ENCODE assay signal across 8 cellular contexts in the genomic region with DNA sequence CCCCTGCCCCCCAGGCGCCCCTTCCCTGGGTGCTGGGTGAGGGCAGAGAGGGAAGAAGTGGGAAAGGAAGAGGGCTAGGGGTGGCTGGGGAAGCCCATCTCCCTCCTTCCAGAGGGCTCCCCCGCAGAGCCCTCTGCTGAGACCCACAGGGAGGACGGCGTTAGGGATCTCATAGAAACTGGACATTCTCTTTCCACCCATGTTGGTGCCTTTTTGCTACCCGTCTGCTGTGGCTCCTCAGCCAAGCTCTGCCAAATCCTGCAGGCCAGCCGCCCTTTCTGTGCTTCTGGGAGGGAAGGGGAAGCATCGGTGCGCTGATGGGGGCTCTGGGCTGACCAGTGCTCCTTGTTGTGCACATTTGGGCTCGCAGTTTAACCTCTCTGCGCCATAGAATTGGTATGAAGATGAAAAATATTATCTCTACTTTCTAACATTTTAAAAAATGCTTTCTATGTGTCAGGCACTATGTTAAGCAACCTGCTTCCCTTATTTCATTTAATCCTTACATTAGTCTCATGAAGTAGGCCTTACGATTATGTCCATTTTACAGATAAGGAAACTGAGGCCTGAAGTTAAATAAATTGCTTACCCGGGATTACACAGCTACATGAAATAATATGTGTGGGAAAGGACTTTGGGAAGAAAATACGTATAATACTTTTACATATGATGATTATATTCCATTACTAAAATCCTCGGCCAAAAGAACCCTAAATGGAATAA. TPM values are rescaled to one million over a fixed set of nuclear protein-coding genes. Genes with fewer than 3 reads are reported as not detected.
DNase-seq lines count a peak whose midpoint lies in the region; ATAC-seq and TF ChIP-seq lines count a peak whose summit lies in the region.

No MANE protein-coding gene starts in this region.

- TF ChIP-seq POLR2A in IMR-90 (IDR thresholded peaks at IDR 0.05; ENCODE audit: low read depth, low read length), result no peak

- in situ Hi-C loops in IMR-90 (cut with MboI; ENCODE audit: low sequenced_read_pairs), result no loop called here

- intact Hi-C loops in IMR-90 (cut with micrococcal nuclease), result loop anchor here (5.0 to 10.0 kb wide), 2 partner anchors 227 to 739 kb away; no protein-coding TSS in a partner anchor

- peak overlapping the region; percentile 70; the same call in 1 of the 2 replicates for H3K23ac ChIP-seq in IMR-90 (ENCODE audit: low read depth, low read length)

- peaks cover 10% of the 10 kb centered on the region; the same call in 1 of the 2 replicates for H3K9me1 ChIP-seq in IMR-90 (ENCODE audit: insufficient read depth, low read length)

- H3K4me1 ChIP-seq in ACC112 (ENCODE audit: control insufficient read depth, insufficient read depth, low read length, unreplicated experiment), result peaks cover 40% of the 10 kb centered on the region
- H3K4me1 ChIP-seq in IMR-90 (ENCODE audit: control insufficient read depth, insufficient read depth, low read length), result peaks cover 27% of the 10 kb centered on the region
- peaks cover 64% of the 10 kb centered on the region for H3K4me1 ChIP-seq in mononuclear cell (ENCODE audit: insufficient read depth, low read length)

- 0 out of 2 replicates have a peak overlapping the region, but pooled peaks have one; percentile 15 for H3K14ac ChIP-seq in IMR-90 (replicated peaks; ENCODE audit: low read depth, low read length)

- H3K9me3 ChIP-seq in IMR-90 (ENCODE audit: control insufficient read depth, insufficient read depth, low read length) (no peaks in the 10 kb centered on the region), mononuclear cell (ENCODE audit: low read depth, low read length) (no peaks in the 10 kb centered on the region)

- ATAC-seq in IMR-90 (ENCODE audit: low read depth) (peak; percentile 3; the same call in 1 of the 2 replicates), GM21576 (IDR thresholded peaks at IDR 0.05; ENCODE audit: unreplicated experiment) (no peak), HG02840 (IDR thresholded peaks at IDR 0.05; ENCODE audit: low FRiP score, unreplicated experiment) (no peak)

- H3K56ac ChIP-seq in IMR-90 (ENCODE audit: extremely low read depth, insufficient read depth, low read length), result no peak overlapping the region

- no peak overlapping the region for H3K18ac ChIP-seq in IMR-90 (ENCODE audit: low read depth, low read length)

- no peaks in the 10 kb centered on the region for H4K20me1 ChIP-seq in IMR-90 (ENCODE audit: insufficient read depth, low read length)

- H2AK5ac ChIP-seq in IMR-90 (ENCODE audit: low read depth, low read length), result peak overlapping the region; percentile 40

- TF ChIP-seq RAD21 in IMR-90 (IDR thresholded peaks at IDR 0.05; ENCODE audit: low read length), result no peak

- H3K36me3 ChIP-seq in ACC112 (ENCODE audit: insufficient read depth, low read length) (no peaks in the 10 kb centered on the region), IMR-90 (ENCODE audit: control insufficient read depth, insufficient read depth, low read length) (no peaks in the 10 kb centered on the region)

- H2BK15ac ChIP-seq in IMR-90 (ENCODE audit: low read depth, low read length), result no peak overlapping the region

- H3K4me3 ChIP-seq in ACC112 (ENCODE audit: low read depth, low read length), result peak overlapping the region; percentile 88
- peak overlapping the region; percentile 92 for H3K4me3 ChIP-seq in IMR-90 (ENCODE audit: insufficient read depth, low read depth, low read length)
- H3K4me3 ChIP-seq in mononuclear cell (ENCODE audit: low read length), result peak overlapping the region; percentile 57

- POLR2A ChIA-PET in IMR-90 (lab: Charles Lee; ENCODE audit: unreplicated experiment), result no interaction called here

- peak overlapping the region; percentile 75 for H2AK9ac ChIP-seq in IMR-90 (replicated peaks; ENCODE audit: low read depth, low read length, poor library complexity)

- H2AFZ ChIP-seq in ACC112 (ENCODE audit: low read length, unreplicated experiment), result no peak overlapping the region
- peak overlapping the region; percentile 92 for H2AFZ ChIP-seq in IMR-90 (replicated peaks; ENCODE audit: low read length, poor library complexity)

- no peak overlapping the region for H3K4ac ChIP-seq in IMR-90 (ENCODE audit: low read depth, low read length)

- H4K8ac ChIP-seq in IMR-90 (ENCODE audit: low read depth in 2 of 2, low read length in 2 of 2), result peak overlapping the region in 1 of 2 experiments; percentile 33; a peak in 1 of 4 replicates

- no peaks in the 10 kb centered on the region for H3K79me2 ChIP-seq in ACC112 (ENCODE audit: control insufficient read depth, insufficient read depth, low read length, unreplicated experiment)

- H4K91ac ChIP-seq in IMR-90 (ENCODE audit: insufficient read depth, low read depth, low read length), result no peak overlapping the region

- peak overlapping the region; percentile 38; the same call in 1 of the 2 replicates for H3K9ac ChIP-seq in IMR-90 (ENCODE audit: low read depth, low read length)

- DNase-seq in IMR-90, result no peak
- DNase-seq in caudate nucleus (lab: John Stamatoyannopoulos, UW), result peak in 7 of 61 donors; percentile 44 to 73 (median 54)
- DNase-seq in cerebellar nuclear complex (lab: John Stamatoyannopoulos, UW), result no peak
- no peak for DNase-seq in NK-92 (lab: John Stamatoyannopoulos, UW; ENCODE audit: unreplicated experiment)

- H3K27ac ChIP-seq in ACC112 (ENCODE audit: low read depth, low read length), result no peak overlapping the region
- H3K27ac ChIP-seq in IMR-90 (ENCODE audit: insufficient read depth, low read length), result no peak overlapping the region; the same call in 1 of the 2 replicates
- H3K27ac ChIP-seq in caudate nucleus (ENCODE audit: low read depth, low read length), result peak overlapping the region; percentile 95

- peaks cover 0 to 11% of the 10 kb centered on the region in 2 experiments; a peak in 1 of 4 replicates for H3K79me1 ChIP-seq in IMR-90 (ENCODE audit: low read depth in 1 of 2, low read length in 2 of 2)

- no CpG with 5 or more reads among the region's 14 CpGs for WGBS in IMR-90 (ENCODE audit: extremely low coverage in 2 of 2, insufficient read length in 1 of 2), 2 experiments

- CTCF ChIA-PET in IMR-90 (lab: Yijun Ruan, JAX), result interaction anchor here (0.9 kb wide), 1 partner anchor 57 kb away, joined by 4 read pairs; no protein-coding TSS in a partner anchor

- BruUV-seq in IMR-90 (replicated peaks; lab: Mats Ljungman, UMichigan), result no TSS peak

- TF ChIP-seq CTCF in IMR-90 (conservative IDR thresholded peaks at IDR 0.05; ENCODE audit: low read depth, low read length), result no peak

- H2BK5ac ChIP-seq in IMR-90 (ENCODE audit: low read depth, low read length, poor library complexity, severe bottlenecking), result no peak overlapping the region

- no peak overlapping the region for H2BK20ac ChIP-seq in IMR-90 (ENCODE audit: low read depth, low read length)

- dilution Hi-C loops in IMR-90 (cut with HindIII; ENCODE audit: low sequenced_read_pairs, unreplicated experiment), result no loop called here

- H2BK120ac ChIP-seq in IMR-90 (ENCODE audit: low read depth, low read length), result no peak overlapping the region

- H3K27me3 ChIP-seq in ACC112 (ENCODE audit: insufficient read depth, low read length) (no peaks in the 10 kb centered on the region), IMR-90 (ENCODE audit: control insufficient read depth, insufficient read depth, low read length) (no peaks in the 10 kb centered on the region), mononuclear cell (ENCODE audit: insufficient read depth, low read length) (no peaks in the 10 kb centered on the region)

- H4K5ac ChIP-seq in IMR-90 (ENCODE audit: low read depth, low read length), result no peak overlapping the region

- peak overlapping the region; percentile 92 for H3K4me2 ChIP-seq in IMR-90 (ENCODE audit: low read depth, low read length)

TF ChIP-seq in IMR-90, 13 proteins besides CTCF, POLR2A, EP300 and RAD21:
- no peak for TF ChIP-seq BHLHE40 (IDR thresholded peaks at IDR 0.05; ENCODE audit: low read depth, low read length)
- no peak for TF ChIP-seq NFE2L2 (IDR thresholded peaks at IDR 0.05; ENCODE audit: low read depth, low read length)
- TF ChIP-seq MXI1 (IDR thresholded peaks at IDR 0.05; ENCODE audit: borderline replicate concordance, low read depth, low read length), result no peak
- TF ChIP-seq RFX5 (IDR thresholded peaks at IDR 0.05; ENCODE audit: low read depth, low read length), result no peak
- TF ChIP-seq SMC3 (IDR thresholded peaks at IDR 0.05; ENCODE audit: low read depth, low read length), result no peak
- no peak for TF ChIP-seq CEBPB (IDR thresholded peaks at IDR 0.05; ENCODE audit: low read depth, low read length)
- no peak for TF ChIP-seq CHD1 (IDR thresholded peaks at IDR 0.05; ENCODE audit: low read depth, low read length)
- no peak for TF ChIP-seq FOS (IDR thresholded peaks at IDR 0.05; ENCODE audit: low read depth, low read length)
TF ChIP-seq in IMR-90: peak in this region for 0.

RNA-seq across cellular contexts. Expression of gene SLC48A1, which starts 1.0 kb away (rescaled TPM):
- total RNA-seq in IMR-90 (2012; rRNA removed) (4.4 and 4.8 TPM in 2 replicates), mononuclear cell (3.8 TPM)
- polyA plus RNA-seq in IMR-90 (2012; rRNA removed), result 5.9 and 6.0 TPM in 2 replicates
- 4.1 and 10.3 TPM in 2 replicates for polyA plus RNA-seq in IMR-90 (2012; cell fraction: cytosol; rRNA removed)
- polyA plus RNA-seq in IMR-90 (2012; cell fraction: nucleus; rRNA removed; ENCODE audit: low replicate concordance), result 10.0 and 10.3 TPM in 2 replicates

RNA-seq across cellular contexts. Expression of gene RAPGEF3, which starts 15.3 kb away (rescaled TPM):
- total RNA-seq in IMR-90 (2012; rRNA removed) (0.83 and 1.3 TPM in 2 replicates), mononuclear cell (0.42 TPM)
- 2.0 and 2.9 TPM in 2 replicates for polyA plus RNA-seq in IMR-90 (2012; rRNA removed)
- 1.7 TPM in 2 replicates for polyA plus RNA-seq in IMR-90 (2012; cell fraction: cytosol; rRNA removed)
- 11.2 and 11.8 TPM in 2 replicates for polyA plus RNA-seq in IMR-90 (2012; cell fraction: nucleus; rRNA removed; ENCODE audit: low replicate concordance)

RNA-seq across cellular contexts. Expression of gene HDAC7, which starts 45.7 kb away (rescaled TPM):
- total RNA-seq in IMR-90 (2012; rRNA removed) (10.4 and 10.6 TPM in 2 replicates), mononuclear cell (25.4 TPM)
- 64.7 and 65.1 TPM in 2 replicates for polyA plus RNA-seq in IMR-90 (2012; rRNA removed)
- polyA plus RNA-seq in IMR-90 (2012; cell fraction: cytosol; rRNA removed), result 51.5 and 60.5 TPM in 2 replicates
- 183 and 377 TPM in 2 replicates for polyA plus RNA-seq in IMR-90 (2012; cell fraction: nucleus; rRNA removed; ENCODE audit: low replicate concordance)

RNA-seq across cellular contexts. Expression of gene ENDOU, which starts 48.7 kb away (rescaled TPM):
- under 0.01 TPM in 2 replicates for total RNA-seq in IMR-90 (2012; rRNA removed)
- polyA plus RNA-seq in IMR-90 (2012; rRNA removed), result 0.07 and 0.09 TPM in 2 replicates
- 0.03 TPM in 1 of 2 replicates, not detected in the other for polyA plus RNA-seq in IMR-90 (2012; cell fraction: cytosol; rRNA removed)
- 0.11 and 0.15 TPM in 2 replicates for polyA plus RNA-seq in IMR-90 (2012; cell fraction: nucleus; rRNA removed; ENCODE audit: low replicate concordance)
- not detected for total RNA-seq in mononuclear cell
